ENCODE assay signal across 13 cellular contexts in the genomic region with DNA sequence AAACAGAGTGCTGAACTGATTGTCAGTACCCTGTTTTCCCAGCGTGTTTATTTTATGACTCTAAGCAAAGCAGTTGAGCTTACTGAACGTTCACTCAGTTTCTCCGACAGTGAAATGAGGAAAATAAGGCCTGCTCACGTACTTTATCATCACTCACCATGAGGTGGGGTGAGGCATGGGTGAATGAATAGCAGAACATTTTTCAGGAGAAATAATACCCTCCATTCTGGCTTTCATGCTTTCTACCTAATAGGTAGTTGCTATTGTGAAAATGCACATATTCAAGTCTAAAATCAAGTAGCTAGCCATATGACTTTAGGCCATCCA.
A peak's percentile ranks its signal among the peaks of the same experiment; 100 is the strongest.
DNase-seq lines count a peak whose midpoint lies in the region; ATAC-seq, FAIRE-seq and TF ChIP-seq lines count a peak whose summit lies in the region.
"Had no signal": no experiment of that assay in that cellular context is flagged by ENCODE, and none has a peak within 500 bp of the region (broad histone marks: within the 10 kb centered on the region; RNA-seq: fewer than 3 reads in every experiment).

No MANE protein-coding gene starts in this region.

- H3K9me3 ChIP-seq in PC-3 (ENCODE audit: low read length) (0 out of 2 replicates have a peak, but pooled peaks cover 4% of the 10 kb centered on the region), K562 (replicated peaks; ENCODE audit: control insufficient read depth, insufficient read depth, low read depth, low read length) (peaks cover 14% of the 10 kb centered on the region), subcutaneous abdominal adipose tissue (ENCODE audit: control insufficient read depth in 5 of 5, low read length in 5 of 5) (peaks cover 0 to 3% (median 0%) of the 10 kb centered on the region in 5 donors), A673 (ENCODE audit: low read depth, low read length, poor library complexity, severe bottlenecking) (no peaks in the 10 kb centered on the region)

- in situ Hi-C loops in K562 (cut with MboI): loop anchor here (5.0 kb wide), 1 partner anchor 209 kb away; the partner anchor contains the start of gene DHRS3

- no peak overlapping the region for H2AFZ ChIP-seq in PC-3 (ENCODE audit: low read length)
- peak overlapping the region; percentile 52 for H2AFZ ChIP-seq in K562 (ENCODE audit: low read depth, low read length)

- FAIRE-seq in K562 (lab: Jason Lieb, UNC): no peak

- H3K4me3 ChIP-seq in PC-3 (ENCODE audit: low read length) (no peak overlapping the region), K562 (no peak overlapping the region), subcutaneous abdominal adipose tissue (ENCODE audit: low read depth in 1 of 5, low read length in 5 of 5) (no peak overlapping the region), A673 (ENCODE audit: low read depth, low read length, poor library complexity, severe bottlenecking) (no peak overlapping the region)
- H3K4me3 ChIP-seq: spleen had no signal

- H3K27ac ChIP-seq in PC-3 (ENCODE audit: low read length): peak overlapping the region; percentile 56
- peak overlapping the region; percentile 60 for H3K27ac ChIP-seq in K562 (ENCODE audit: extremely low read depth, low read depth, low read length)
- H3K27ac ChIP-seq in subcutaneous abdominal adipose tissue (ENCODE audit: low read depth, low read length): peak overlapping the region; percentile 97
- no peak overlapping the region for H3K27ac ChIP-seq in A673 (ENCODE audit: low read depth, low read length, poor library complexity, severe bottlenecking)
- H3K27ac ChIP-seq: spleen had no signal

- peaks cover 67% of the 10 kb centered on the region for H3K4me1 Mint-ChIP-seq in mesothelial cell of epicardium
- peaks cover 10% of the 10 kb centered on the region for H3K4me1 Mint-ChIP-seq in activated CD4-positive, alpha-beta memory T cell treated with anti-CD3 and anti-CD28 coated beads, Interleukin-2, amount 10 ng/mL, durations not matched to agents 7 days and 5 days

- H3K4me3 Mint-ChIP-seq in mesothelial cell of epicardium: no peak overlapping the region
- no peak overlapping the region for H3K4me3 Mint-ChIP-seq in activated CD4-positive, alpha-beta memory T cell treated with anti-CD3 and anti-CD28 coated beads, Interleukin-2, amount 10 ng/mL, durations not matched to agents 7 days and 5 days
- H3K4me3 Mint-ChIP-seq: activated CD4-positive, alpha-beta T cell treated with anti-CD3 and anti-CD28 coated beads, Interleukin-2, amount 10 ng/mL, durations not matched to agents 24 days and 14 days; activated T-cell treated with anti-CD3 and anti-CD28 coated beads, Interleukin-2, amount 50 U/mL, for 4 hours had no signal

- POLR2A ChIA-PET in PC-3 (lab: Charles Lee; ENCODE audit: unreplicated experiment): no interaction called here
- POLR2A ChIA-PET in K562 (lab: Yijun Ruan, JAX): interaction anchor here (0.6 to 2.2 kb wide), 12 partner anchors 7 to 212 kb away, joined by 3 to 9 read pairs (median 4); no protein-coding TSS in a partner anchor
- POLR2A ChIA-PET in A673 (lab: Charles Lee; ENCODE audit: low non-redundant PET): no interaction called here
- POLR2A ChIA-PET in activated CD4-positive, alpha-beta memory T cell treated with anti-CD3 and anti-CD28 coated beads, Interleukin-2, amount 10 ng/mL, durations not matched to agents 7 days and 5 days (lab: Charles Lee): interaction anchor here (0.8 to 1.3 kb wide), 5 partner anchors 26 to 211 kb away, joined by 3 to 8 read pairs (median 4); no protein-coding TSS in a partner anchor

- no peak for ATAC-seq in PC-3
- peak; percentile 53 for ATAC-seq in K562
- ATAC-seq in GM21390 (IDR thresholded peaks at IDR 0.05; ENCODE audit: unreplicated experiment): no peak

- H3K79me2 ChIP-seq in PC-3 (ENCODE audit: low read length) (no peaks in the 10 kb centered on the region), K562 (ENCODE audit: control insufficient read depth, insufficient read depth, low read length) (no peaks in the 10 kb centered on the region)

- intact Hi-C loops in PC-3 (cut with micrococcal nuclease): loop anchor here (1.0 to 5.0 kb wide), 7 partner anchors 27 to 211 kb away; no protein-coding TSS in a partner anchor
- intact Hi-C loops in K562 (cut with micrococcal nuclease): loop anchor here (1.0 to 5.0 kb wide), 5 partner anchors 69 to 212 kb away; no protein-coding TSS in a partner anchor
- intact Hi-C loops in A673 (cut with micrococcal nuclease; ENCODE audit: unreplicated experiment): loop anchor here (5.0 kb wide), 1 partner anchor 209 kb away; the partner anchor contains the start of gene DHRS3

- no peaks in the 10 kb centered on the region for H3F3A ChIP-seq in PC-3 (ENCODE audit: low read length, unreplicated experiment)

- H4K20me1 ChIP-seq in PC-3 (ENCODE audit: low read length): no peaks in the 10 kb centered on the region
- H4K20me1 ChIP-seq in K562 (replicated peaks; ENCODE audit: control insufficient read depth, insufficient read depth, low read length): no peaks in the 10 kb centered on the region

- H3K9me2 ChIP-seq in PC-3 (replicated peaks; ENCODE audit: low read length): no peaks in the 10 kb centered on the region

- peaks cover 31% of the 10 kb centered on the region for H3K4me1 ChIP-seq in PC-3 (ENCODE audit: insufficient read depth, low read length)
- peaks cover 11 to 33% of the 10 kb centered on the region in 2 experiments; a peak in 4 of 5 replicates for H3K4me1 ChIP-seq in K562 (replicated peaks in 1 of 2; ENCODE audit: control insufficient read depth in 2 of 2, insufficient read depth in 2 of 2, low read length in 2 of 2)
- peaks cover 21 to 55% (median 45%) of the 10 kb centered on the region in 5 donors for H3K4me1 ChIP-seq in subcutaneous abdominal adipose tissue (ENCODE audit: control insufficient read depth in 5 of 5, insufficient read depth in 5 of 5, low read length in 5 of 5)
- no peaks in the 10 kb centered on the region for H3K4me1 ChIP-seq in A673 (ENCODE audit: insufficient read depth, low read length, poor library complexity, severe bottlenecking)

- H3K9me3 Mint-ChIP-seq in mesothelial cell of epicardium: peaks cover 19% of the 10 kb centered on the region
- peaks cover 9% of the 10 kb centered on the region for H3K9me3 Mint-ChIP-seq in activated CD4-positive, alpha-beta memory T cell treated with anti-CD3 and anti-CD28 coated beads, Interleukin-2, amount 10 ng/mL, durations not matched to agents 7 days and 5 days

- BruUV-seq in PC-3 (replicated peaks; lab: Mats Ljungman, UMichigan): TSS peak; percentile 20
- no TSS peak for BruUV-seq in K562 (replicated peaks; lab: Mats Ljungman, UMichigan)
- no TSS peak for BruUV-seq in A673 (replicated peaks; lab: Mats Ljungman, UMichigan)

- no peak for TF ChIP-seq POLR2A in K562 (conservative IDR thresholded peaks at IDR 0.05)

- H3K27me3 ChIP-seq in PC-3 (ENCODE audit: low read length) (no peaks in the 10 kb centered on the region), K562 (ENCODE audit: control insufficient read depth in 2 of 2, insufficient read depth in 2 of 2, low read length in 2 of 2) (no peaks in the 10 kb centered on the region), subcutaneous abdominal adipose tissue (ENCODE audit: control insufficient read depth in 5 of 5, insufficient read depth in 4 of 5, low read length in 5 of 5) (no peaks in the 10 kb centered on the region), A673 (replicated peaks; ENCODE audit: insufficient read depth, low read depth, low read length, poor library complexity) (no peaks in the 10 kb centered on the region)
- H3K27me3 ChIP-seq: spleen had no signal

- no peaks in the 10 kb centered on the region for H3K27me3 Mint-ChIP-seq in mesothelial cell of epicardium (ENCODE audit: low read depth)
- no peaks in the 10 kb centered on the region for H3K27me3 Mint-ChIP-seq in activated CD4-positive, alpha-beta memory T cell treated with anti-CD3 and anti-CD28 coated beads, Interleukin-2, amount 10 ng/mL, durations not matched to agents 7 days and 5 days
- H3K27me3 Mint-ChIP-seq: activated CD4-positive, alpha-beta T cell treated with anti-CD3 and anti-CD28 coated beads, Interleukin-2, amount 10 ng/mL, durations not matched to agents 24 days and 14 days had no signal

- TF ChIP-seq CTCF in PC-3 (conservative IDR thresholded peaks at IDR 0.05; ENCODE audit: low read depth, low read length): no peak
- TF ChIP-seq CTCF in K562 (IDR thresholded peaks at IDR 0.05 in 2 of 3, conservative IDR thresholded peaks at IDR 0.05 in 1 of 3; ENCODE audit: insufficient read depth in 2 of 3, low read depth in 1 of 3, low read length in 3 of 3): no peak
- TF ChIP-seq CTCF in mesothelial cell of epicardium (IDR thresholded peaks at IDR 0.05; ENCODE audit: unreplicated experiment): no peak
- no peak for TF ChIP-seq CTCF in A673 (conservative IDR thresholded peaks at IDR 0.05; ENCODE audit: low read depth, low read length)

- no peak for TF ChIP-seq RAD21 in K562 (CRISPR knock-in tag; conservative IDR thresholded peaks at IDR 0.05 in 1 of 2, IDR thresholded peaks at IDR 0.05 in 1 of 2)

- TF ChIP-seq EP300 in K562 (IDR thresholded peaks at IDR 0.05; ENCODE audit: low read length): no peak

- peak overlapping the region; percentile 96 for H3K27ac Mint-ChIP-seq in mesothelial cell of epicardium
- no peak overlapping the region for H3K27ac Mint-ChIP-seq in activated CD4-positive, alpha-beta memory T cell treated with anti-CD3 and anti-CD28 coated beads, Interleukin-2, amount 10 ng/mL, durations not matched to agents 7 days and 5 days
- H3K27ac Mint-ChIP-seq: activated CD4-positive, alpha-beta T cell treated with anti-CD3 and anti-CD28 coated beads, Interleukin-2, amount 10 ng/mL, durations not matched to agents 24 days and 14 days had no signal

- no peaks in the 10 kb centered on the region for H3K9me1 ChIP-seq in K562 (ENCODE audit: control insufficient read depth, insufficient read depth, low read length)

- peaks cover 48% of the 10 kb centered on the region for H3K36me3 Mint-ChIP-seq in mesothelial cell of epicardium
- H3K36me3 Mint-ChIP-seq in activated CD4-positive, alpha-beta memory T cell treated with anti-CD3 and anti-CD28 coated beads, Interleukin-2, amount 10 ng/mL, durations not matched to agents 7 days and 5 days (ENCODE audit: low read depth): peaks cover 63% of the 10 kb centered on the region

- CTCF ChIA-PET in PC-3 (lab: Charles Lee) (interaction anchor here (1.0 to 1.7 kb wide), 2 partner anchors 71 to 211 kb away, joined by 4 to 10 read pairs; no protein-coding TSS in a partner anchor), K562 (lab: Yijun Ruan, JAX; ENCODE audit: low intra/inter-chr PET ratio) (interaction anchor here (2.0 kb wide), 1 partner anchor 212 kb away, joined by 30 read pairs; no protein-coding TSS in a partner anchor), A673 (lab: Charles Lee) (interaction anchor here (0.5 to 0.6 kb wide), 2 partner anchors 128 to 207 kb away, joined by 4 to 13 read pairs; no protein-coding TSS in a partner anchor)
- CTCF ChIA-PET in activated CD4-positive, alpha-beta memory T cell treated with anti-CD3 and anti-CD28 coated beads, Interleukin-2, amount 10 ng/mL, durations not matched to agents 7 days and 5 days (lab: Charles Lee): interaction anchor here (1.3 to 1.9 kb wide), 2 partner anchors 39 to 212 kb away, joined by 3 to 12 read pairs; no protein-coding TSS in a partner anchor

- peak overlapping the region; percentile 25 for H3K4me2 ChIP-seq in PC-3 (ENCODE audit: low read length)
- peak overlapping the region; percentile 28; the same call in 1 of the 2 replicates for H3K4me2 ChIP-seq in K562 (ENCODE audit: insufficient read depth, low read length)

- WGBS in K562 (ENCODE audit: insufficient coverage, low coverage, missing lambda C conversion rate): 7% methylated on average over 4 of the region's 4 CpGs

- DNase-seq in PC-3 (no peak), K562 (ENCODE audit: extremely low read depth in 1 of 4, low spot score in 3 of 4) (peak in 1 of 4 experiments; percentile 58), mesothelial cell of epicardium (ENCODE audit: low spot score in 2 of 2, unreplicated experiment in 2 of 2) (no peak), A673 (ENCODE audit: low spot score) (no peak), NCI-H1417 treated with DMSO at 0.1 percent for 48 hours (lab: John Stamatoyannopoulos, UW) (no peak)
- no peak for DNase-seq in activated CD4-positive, alpha-beta memory T cell treated with anti-CD3 and anti-CD28 coated beads, Interleukin-2, amount 10 ng/mL, durations not matched to agents 7 days and 5 days
- DNase-seq: activated T-cell treated with anti-CD3 and anti-CD28 coated beads, Interleukin-2, amount 50 U/mL, for 4 hours; NCI-H146; NCI-H2227 treated with DMSO at 0.1 percent for 48 hours; spleen had no signal

- H3K9ac ChIP-seq in PC-3 (ENCODE audit: low read length) (0 out of 2 replicates have a peak overlapping the region, but pooled peaks have one; percentile 5), K562 (ENCODE audit: insufficient read depth in 1 of 2, low read depth in 2 of 2, low read length in 2 of 2) (peak overlapping the region in 1 of 2 experiments; percentile 22; a peak in 1 of 4 replicates), subcutaneous abdominal adipose tissue (ENCODE audit: low read length in 5 of 5) (no peak overlapping the region)

- H3K36me3 ChIP-seq in PC-3 (ENCODE audit: low read depth, low read length) (peaks cover 31% of the 10 kb centered on the region), K562 (ENCODE audit: control insufficient read depth, insufficient read depth, low read length) (peaks cover 62% of the 10 kb centered on the region), subcutaneous abdominal adipose tissue (ENCODE audit: control insufficient read depth in 5 of 5, insufficient read depth in 5 of 5, low read length in 5 of 5) (peaks cover 13 to 18% (median 15%) of the 10 kb centered on the region in 5 donors), A673 (ENCODE audit: insufficient read depth, low read length, poor library complexity, severe bottlenecking) (peaks cover 5% of the 10 kb centered on the region)

Comparison
In these comparisons a context has a peak if more than half of its experiments do, and no peak if none do; other contexts are left out.
1. POLR2A ChIA-PET loops: an anchor here in K562 (0.6 to 2.2 kb wide) and activated CD4-positive, alpha-beta memory T cell treated with anti-CD3 and anti-CD28 coated beads, Interleukin-2, amount 10 ng/mL, durations not matched to agents 7 days and 5 days (0.8 to 1.3 kb wide); none called in PC-3 and A673.